ENCODE assay signal across 1 cellular context in the genomic region with DNA sequence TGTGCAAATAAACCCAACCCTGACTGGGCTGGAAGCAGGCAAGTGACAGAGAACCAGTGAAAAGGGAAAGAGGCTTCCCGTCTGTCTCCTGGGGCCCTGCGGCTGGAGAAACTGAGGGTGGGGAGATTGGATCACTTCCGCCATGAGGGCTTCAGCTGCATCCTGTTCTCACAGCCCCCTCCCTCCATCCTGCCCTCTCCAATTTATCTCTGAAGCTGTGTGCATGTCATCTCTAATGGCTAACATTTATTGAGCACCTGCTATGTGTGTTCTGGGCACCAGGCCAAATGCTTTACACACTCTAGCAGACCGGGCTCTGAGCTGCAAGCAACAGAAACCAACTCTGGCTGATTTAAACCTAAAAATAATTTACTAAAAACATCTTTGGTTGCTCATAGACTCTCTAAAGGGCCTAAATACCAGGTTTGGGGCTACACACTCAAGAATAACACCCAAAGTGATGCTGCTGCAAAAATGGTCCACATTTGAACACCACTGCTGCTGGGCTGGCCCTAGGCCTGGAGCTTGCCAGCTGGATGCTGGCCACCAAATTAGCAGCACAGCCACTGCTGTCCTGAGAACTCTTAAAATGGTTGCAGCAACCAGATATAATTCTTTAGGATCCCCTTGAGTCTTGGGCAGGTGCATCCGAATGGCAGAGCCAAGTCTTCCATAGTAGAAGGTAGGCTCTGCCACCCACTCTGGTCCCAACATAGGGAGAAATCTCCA.
TF ChIP-seq lines count a peak whose summit lies in the region.

No MANE protein-coding gene starts in this region.

TF ChIP-seq in GM12878, 131 proteins besides CTCF, POLR2A, EP300 and RAD21 (continued from another document):
- TF ChIP-seq, protein P1, sequence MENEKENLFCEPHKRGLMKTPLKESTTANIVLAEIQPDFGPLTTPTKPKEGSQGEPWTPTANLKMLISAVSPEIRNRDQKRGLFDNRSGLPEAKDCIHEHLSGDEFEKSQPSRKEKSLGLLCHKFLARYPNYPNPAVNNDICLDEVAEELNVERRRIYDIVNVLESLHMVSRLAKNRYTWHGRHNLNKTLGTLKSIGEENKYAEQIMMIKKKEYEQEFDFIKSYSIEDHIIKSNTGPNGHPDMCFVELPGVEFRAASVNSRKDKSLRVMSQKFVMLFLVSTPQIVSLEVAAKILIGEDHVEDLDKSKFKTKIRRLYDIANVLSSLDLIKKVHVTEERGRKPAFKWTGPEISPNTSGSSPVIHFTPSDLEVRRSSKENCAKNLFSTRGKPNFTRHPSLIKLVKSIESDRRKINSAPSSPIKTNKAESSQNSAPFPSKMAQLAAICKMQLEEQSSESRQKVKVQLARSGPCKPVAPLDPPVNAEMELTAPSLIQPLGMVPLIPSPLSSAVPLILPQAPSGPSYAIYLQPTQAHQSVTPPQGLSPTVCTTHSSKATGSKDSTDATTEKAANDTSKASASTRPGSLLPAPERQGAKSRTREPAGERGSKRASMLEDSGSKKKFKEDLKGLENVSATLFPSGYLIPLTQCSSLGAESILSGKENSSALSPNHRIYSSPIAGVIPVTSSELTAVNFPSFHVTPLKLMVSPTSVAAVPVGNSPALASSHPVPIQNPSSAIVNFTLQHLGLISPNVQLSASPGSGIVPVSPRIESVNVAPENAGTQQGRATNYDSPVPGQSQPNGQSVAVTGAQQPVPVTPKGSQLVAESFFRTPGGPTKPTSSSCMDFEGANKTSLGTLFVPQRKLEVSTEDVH (IDR thresholded peaks at IDR 0.05; ENCODE audit: low read depth, partially characterized antibody) = no peak
- TF ChIP-seq SMARCA5 (IDR thresholded peaks at IDR 0.05) (no peak), MYB (IDR thresholded peaks at IDR 0.05; ENCODE audit: borderline replicate concordance, low read depth, low read length) (no peak), ESRRA (IDR thresholded peaks at IDR 0.05; ENCODE audit: low read length) (no peak), STAT1 (conservative IDR thresholded peaks at IDR 0.05) (no peak), HDGF (IDR thresholded peaks at IDR 0.05) (no peak), HCFC1 (IDR thresholded peaks at IDR 0.05; ENCODE audit: low read length) (no peak), CBX5 (IDR thresholded peaks at IDR 0.05; ENCODE audit: low read depth) (no peak), SREBF1 (IDR thresholded peaks at IDR 0.05; ENCODE audit: low read length) (no peak)
- TF ChIP-seq, protein P2, sequence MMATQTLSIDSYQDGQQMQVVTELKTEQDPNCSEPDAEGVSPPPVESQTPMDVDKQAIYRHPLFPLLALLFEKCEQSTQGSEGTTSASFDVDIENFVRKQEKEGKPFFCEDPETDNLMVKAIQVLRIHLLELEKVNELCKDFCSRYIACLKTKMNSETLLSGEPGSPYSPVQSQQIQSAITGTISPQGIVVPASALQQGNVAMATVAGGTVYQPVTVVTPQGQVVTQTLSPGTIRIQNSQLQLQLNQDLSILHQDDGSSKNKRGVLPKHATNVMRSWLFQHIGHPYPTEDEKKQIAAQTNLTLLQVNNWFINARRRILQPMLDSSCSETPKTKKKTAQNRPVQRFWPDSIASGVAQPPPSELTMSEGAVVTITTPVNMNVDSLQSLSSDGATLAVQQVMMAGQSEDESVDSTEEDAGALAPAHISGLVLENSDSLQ (IDR thresholded peaks at IDR 0.05) = no peak
